Comparison of ENCODE assay signal across 9 cellular contexts in the genomic region with DNA sequence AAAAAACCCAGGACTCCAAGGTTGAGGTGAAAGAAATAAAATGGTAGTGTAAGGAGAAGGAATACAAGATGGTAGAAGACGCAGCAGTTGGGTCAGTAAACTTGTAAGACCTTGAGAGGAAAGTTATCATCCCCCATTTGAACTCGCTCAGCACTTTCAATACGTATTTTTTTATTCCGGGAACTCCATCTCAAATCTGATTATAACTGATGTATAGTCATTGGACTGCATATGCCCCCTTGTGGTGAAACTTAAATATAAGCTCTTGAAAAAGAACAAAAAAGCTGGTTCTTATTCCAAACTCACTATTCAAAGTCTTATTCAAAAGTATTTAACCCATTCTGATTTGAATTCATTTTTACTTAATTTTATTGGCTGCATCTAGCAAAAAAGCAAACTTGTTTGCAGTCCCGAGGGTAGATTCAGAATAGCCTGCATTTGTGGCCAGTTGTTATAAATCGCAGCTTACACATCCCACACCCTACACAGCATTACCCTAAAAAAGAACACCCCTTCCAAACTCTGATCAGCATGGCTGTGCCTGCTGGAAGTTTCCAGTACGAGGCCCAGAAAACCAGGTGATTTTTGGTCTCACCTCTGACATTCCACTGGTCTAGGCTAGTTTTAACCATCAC.
DNase-seq lines count a peak whose midpoint lies in the region; ATAC-seq and TF ChIP-seq lines count a peak whose summit lies in the region.
"Had no signal": no experiment of that assay in that cellular context is flagged by ENCODE, and none has a peak within 500 bp of the region (broad histone marks: within the 10 kb centered on the region; RNA-seq: fewer than 3 reads in every experiment).

No MANE protein-coding gene starts in this region.

- peaks cover 46% of the 10 kb centered on the region for H3K27me3 Mint-ChIP-seq in CD4-positive, alpha-beta T cell
- peaks cover 6% of the 10 kb centered on the region for H3K27me3 Mint-ChIP-seq in H9 (ENCODE audit: low read depth)
- peaks cover 11% of the 10 kb centered on the region for H3K27me3 Mint-ChIP-seq in dendritic cell treated with granulocyte-macrophage colony-stimulating factor and Interleukin-4, amounts not matched to agents 40 ng/mL and 50 ng/mL, for 4 days

- H3K36me3 Mint-ChIP-seq in CD4-positive, alpha-beta T cell (ENCODE audit: low read depth) = no peaks in the 10 kb centered on the region
- no peaks in the 10 kb centered on the region for H3K36me3 Mint-ChIP-seq in H9 (ENCODE audit: insufficient read depth in 1 of 3, low read depth in 3 of 3)
- no peaks in the 10 kb centered on the region for H3K36me3 Mint-ChIP-seq in dendritic cell treated with granulocyte-macrophage colony-stimulating factor and Interleukin-4, amounts not matched to agents 40 ng/mL and 50 ng/mL, for 4 days (ENCODE audit: low read depth)

- H3K27ac ChIP-seq in CD4-positive, alpha-beta T cell (ENCODE audit: low read depth, low read length) = no peak overlapping the region
- H3K27ac ChIP-seq in H9 (ENCODE audit: insufficient read length, low read depth, low read length) (no peak overlapping the region), PC-3 (ENCODE audit: low read length) (no peak overlapping the region), mesendoderm (ENCODE audit: low read depth, low read length) (no peak overlapping the region)
- H3K27ac ChIP-seq: skin epidermis had no signal

- H2BK5ac ChIP-seq in H9 (ENCODE audit: insufficient read length, low read length) (no peak overlapping the region), mesendoderm (ENCODE audit: low read length) (no peak overlapping the region)

- no peak overlapping the region for H3K14ac ChIP-seq in H9 (ENCODE audit: insufficient read depth, low read length)

- H2BK15ac ChIP-seq in H9 (ENCODE audit: low read depth, low read length) = no peak overlapping the region
- no peak overlapping the region for H2BK15ac ChIP-seq in mesendoderm (replicated peaks; ENCODE audit: low read depth)

- no peak overlapping the region for H3K4me2 ChIP-seq in H9 (ENCODE audit: insufficient read depth, insufficient read length, low read length)
- peak overlapping the region; percentile 70; the same call in 1 of the 2 replicates for H3K4me2 ChIP-seq in PC-3 (ENCODE audit: low read length)
- no peak overlapping the region for H3K4me2 ChIP-seq in mesendoderm (ENCODE audit: low read length)

- no peaks in the 10 kb centered on the region for H3F3A ChIP-seq in PC-3 (ENCODE audit: low read length, unreplicated experiment)

- H3K23ac ChIP-seq in H9 (ENCODE audit: insufficient read length, low read depth, low read length) (no peak overlapping the region), mesendoderm (ENCODE audit: low read length) (no peak overlapping the region)

- ATAC-seq in CD4-positive, alpha-beta T cell (ENCODE audit: poor library complexity) = peak; percentile 74
- ATAC-seq in PC-3 = no peak; the same call in 1 of the 2 replicates
- no peak for ATAC-seq in HG02642 (IDR thresholded peaks at IDR 0.05; ENCODE audit: poor library complexity, unreplicated experiment)
- no peak for ATAC-seq in HG03439 (IDR thresholded peaks at IDR 0.05; ENCODE audit: unreplicated experiment)

- H3K4ac ChIP-seq in H9 (ENCODE audit: low read depth, low read length) (no peak overlapping the region), mesendoderm (ENCODE audit: low read depth, low read length) (peak overlapping the region; percentile 62)

- no peaks in the 10 kb centered on the region for H3K9me3 ChIP-seq in CD4-positive, alpha-beta T cell (ENCODE audit: control insufficient read depth, low read length)
- H3K9me3 ChIP-seq in H9 (ENCODE audit: control insufficient read depth, low read depth, low read length) = no peaks in the 10 kb centered on the region
- no peaks in the 10 kb centered on the region for H3K9me3 ChIP-seq in PC-3 (ENCODE audit: low read length)

- no peaks in the 10 kb centered on the region for H3K79me2 ChIP-seq in H9 (ENCODE audit: insufficient read depth, low read length)
- H3K79me2 ChIP-seq in PC-3 (ENCODE audit: low read length) = no peaks in the 10 kb centered on the region
- H3K79me2 ChIP-seq in mesendoderm (ENCODE audit: control insufficient read depth, insufficient read depth, low read length) = no peaks in the 10 kb centered on the region

- peaks cover 10% of the 10 kb centered on the region for H3K4me1 Mint-ChIP-seq in CD4-positive, alpha-beta T cell (ENCODE audit: low read depth)
- peaks cover 0 to 3% of the 10 kb centered on the region in 2 experiments; a peak in 2 of 4 replicates for H3K4me1 Mint-ChIP-seq in H9
- peaks cover 5% of the 10 kb centered on the region for H3K4me1 Mint-ChIP-seq in dendritic cell treated with granulocyte-macrophage colony-stimulating factor and Interleukin-4, amounts not matched to agents 40 ng/mL and 50 ng/mL, for 4 days (ENCODE audit: low read depth)

- TF ChIP-seq CTCF in CD4-positive, alpha-beta T cell (IDR thresholded peaks at IDR 0.05) = peak; percentile 86
- peak; percentile 79 for TF ChIP-seq CTCF in H9 (conservative IDR thresholded peaks at IDR 0.05)
- peak; percentile 60 for TF ChIP-seq CTCF in PC-3 (conservative IDR thresholded peaks at IDR 0.05; ENCODE audit: low read depth, low read length)

- H3K9me2 ChIP-seq in PC-3 (replicated peaks; ENCODE audit: low read length) = no peaks in the 10 kb centered on the region

- peak overlapping the region; percentile 6 for H3K4me3 Mint-ChIP-seq in CD4-positive, alpha-beta T cell
- no peak overlapping the region for H3K4me3 Mint-ChIP-seq in H9
- H3K4me3 Mint-ChIP-seq in dendritic cell treated with granulocyte-macrophage colony-stimulating factor and Interleukin-4, amounts not matched to agents 40 ng/mL and 50 ng/mL, for 4 days = peak overlapping the region; percentile 36

- no peak overlapping the region for H2BK12ac ChIP-seq in H9 (ENCODE audit: insufficient read length, low read depth, low read length)

- H3K9ac ChIP-seq in H9 (ENCODE audit: extremely low read depth, insufficient read length, low read length) = no peak overlapping the region
- H3K9ac ChIP-seq in PC-3 (ENCODE audit: low read length) = no peak overlapping the region
- H3K9ac ChIP-seq in mesendoderm (ENCODE audit: low read length) = no peak overlapping the region

- H4K91ac ChIP-seq in H9 (ENCODE audit: insufficient read length, low read depth, low read length) = no peak overlapping the region

- H4K20me1 ChIP-seq in H9 (ENCODE audit: control insufficient read depth, insufficient read depth, insufficient read length) (no peaks in the 10 kb centered on the region), PC-3 (ENCODE audit: low read length) (no peaks in the 10 kb centered on the region)

- H2AFZ ChIP-seq in H9 (ENCODE audit: low read length) = no peak overlapping the region
- peak overlapping the region; percentile 70; the same call in 1 of the 2 replicates for H2AFZ ChIP-seq in PC-3 (ENCODE audit: low read length)

- H3K27me3 ChIP-seq in CD4-positive, alpha-beta T cell (ENCODE audit: control insufficient read depth, insufficient read depth, low read length) = no peaks in the 10 kb centered on the region
- H3K27me3 ChIP-seq in H9 (ENCODE audit: insufficient read depth, low read length) (no peaks in the 10 kb centered on the region), PC-3 (ENCODE audit: low read length) (peaks cover 17% of the 10 kb centered on the region; the same call in 1 of the 2 replicates), mesendoderm (ENCODE audit: insufficient read depth, low read length, poor library complexity) (no peaks in the 10 kb centered on the region)

- no peak overlapping the region for H2AK5ac ChIP-seq in H9 (ENCODE audit: insufficient read length, low read length)
- no peak overlapping the region for H2AK5ac ChIP-seq in mesendoderm (ENCODE audit: low read length)

- H4K5ac ChIP-seq in H9 (ENCODE audit: insufficient read length, low read depth, low read length) = no peak overlapping the region
- H4K5ac ChIP-seq in mesendoderm (ENCODE audit: low read length) = no peak overlapping the region

- H3K36me3 ChIP-seq in PC-3 (ENCODE audit: low read depth, low read length) (no peaks in the 10 kb centered on the region), mesendoderm (ENCODE audit: control insufficient read depth, insufficient read depth, low read length) (no peaks in the 10 kb centered on the region)

- H3K56ac ChIP-seq in H9 (ENCODE audit: insufficient read length, low read depth, low read length) = no peak overlapping the region
- H3K56ac ChIP-seq in mesendoderm (ENCODE audit: low read length) = no peak overlapping the region

- H3T11ph ChIP-seq in H9 (ENCODE audit: low read length) = no peak overlapping the region

- H3K18ac ChIP-seq in H9 (ENCODE audit: insufficient read length, low read depth, low read length) (no peak overlapping the region), mesendoderm (ENCODE audit: low read length) (no peak overlapping the region)

- H2BK20ac ChIP-seq in H9 (ENCODE audit: low read depth, low read length, poor library complexity, severe bottlenecking) = no peak overlapping the region

- no peak overlapping the region for H4K8ac ChIP-seq in H9 (replicated peaks; ENCODE audit: insufficient read length, low read depth, low read length)
- no peak overlapping the region for H4K8ac ChIP-seq in mesendoderm (ENCODE audit: low read depth, low read length)

- no peak for DNase-seq in CD4-positive, alpha-beta T cell
- no peak for DNase-seq in H9
- peak; percentile 59 for DNase-seq in PC-3
- DNase-seq in mesendoderm = peak; percentile 48
- no peak for DNase-seq in stimulated activated CD4-positive, alpha-beta T cell treated with anti-CD3 and anti-CD28 coated beads, Interleukin-15, amount 100 ng/mL, for 24 hours

- H3K79me1 ChIP-seq in H9 (ENCODE audit: insufficient read depth, low read depth, low read length, poor library complexity, severe bottlenecking) = no peaks in the 10 kb centered on the region
- no peaks in the 10 kb centered on the region for H3K79me1 ChIP-seq in mesendoderm (ENCODE audit: low read length)

- peak overlapping the region; percentile 18; the same call in 1 of the 2 replicates for H3K4me3 ChIP-seq in PC-3 (ENCODE audit: low read length)
- no peak overlapping the region for H3K4me3 ChIP-seq in mesendoderm (ENCODE audit: low read length)
- H3K4me3 ChIP-seq: skin epidermis had no signal

- intact Hi-C loops in CD4-positive, alpha-beta T cell (cut with DNase I, micrococcal nuclease) = loop anchor here (1.0 to 5.0 kb wide), 4 partner anchors 350 to 625 kb away; partner anchors contain the start of genes ARL15 (in 1 of the 2) and SNX18 (in 1 of the 2)
- intact Hi-C loops in PC-3 (cut with micrococcal nuclease) = loop anchor here (1.0 kb wide), 1 partner anchor 350 kb away; the partner anchor contains the start of gene SNX18
- intact Hi-C loops in dendritic cell treated with granulocyte-macrophage colony-stimulating factor and Interleukin-4, amounts not matched to agents 40 ng/mL and 50 ng/mL, for 4 days (cut with micrococcal nuclease) = loop anchor here (1.0 to 10.0 kb wide), 3 partner anchors 22 to 623 kb away; partner anchors contain the start of gene SNX18

- H2BK120ac ChIP-seq in H9 (ENCODE audit: low read depth, low read length, poor library complexity, severe bottlenecking) = no peak overlapping the region
- no peak overlapping the region for H2BK120ac ChIP-seq in mesendoderm (ENCODE audit: low read depth, low read length)

- H3K9me3 Mint-ChIP-seq in CD4-positive, alpha-beta T cell = no peaks in the 10 kb centered on the region
- H3K9me3 Mint-ChIP-seq in H9 = no peaks in the 10 kb centered on the region; a peak in 1 of 5 replicates
- H3K9me3 Mint-ChIP-seq in dendritic cell treated with granulocyte-macrophage colony-stimulating factor and Interleukin-4, amounts not matched to agents 40 ng/mL and 50 ng/mL, for 4 days = no peaks in the 10 kb centered on the region

- no peaks in the 10 kb centered on the region for H3K23me2 ChIP-seq in H9 (ENCODE audit: insufficient read length, low read depth, low read length, poor library complexity, severe bottlenecking)

- WGBS in H9 (ENCODE audit: extremely low coverage, insufficient read length, low lambda C conversion rate) = no CpG with 5 or more reads among the region's 7 CpGs
- no CpG with 5 or more reads among the region's 7 CpGs for WGBS in mesendoderm (ENCODE audit: extremely low coverage, insufficient coverage, low lambda C conversion rate)

- no peak overlapping the region for H3K27ac Mint-ChIP-seq in CD4-positive, alpha-beta T cell
- H3K27ac Mint-ChIP-seq in H9 = peak overlapping the region in 1 of 3 experiments; percentile 22; a peak in 1 of 7 replicates
- no peak overlapping the region for H3K27ac Mint-ChIP-seq in dendritic cell treated with granulocyte-macrophage colony-stimulating factor and Interleukin-4, amounts not matched to agents 40 ng/mL and 50 ng/mL, for 4 days

- BruUV-seq in PC-3 (replicated peaks; lab: Mats Ljungman, UMichigan) = no TSS peak

- POLR2A ChIA-PET in CD4-positive, alpha-beta T cell (lab: Charles Lee) = interaction anchor here (0.6 to 2.4 kb wide), 3 partner anchors 13 to 350 kb away, joined by 3 to 37 read pairs (median 3); partner anchors contain the start of gene SNX18
- POLR2A ChIA-PET in PC-3 (lab: Charles Lee; ENCODE audit: unreplicated experiment) = no interaction called here

- H3K4me1 ChIP-seq in H9 (ENCODE audit: insufficient read depth, low read length) = no peaks in the 10 kb centered on the region
- no peaks in the 10 kb centered on the region for H3K4me1 ChIP-seq in PC-3 (ENCODE audit: insufficient read depth, low read length)
- H3K4me1 ChIP-seq in mesendoderm (ENCODE audit: control insufficient read depth, low read depth, low read length) = peaks cover 7% of the 10 kb centered on the region

- CTCF ChIA-PET in CD4-positive, alpha-beta T cell (lab: Charles Lee) = interaction anchor here (0.8 to 1.8 kb wide), 9 partner anchors 11 to 624 kb away, joined by 3 to 32 read pairs (median 3); partner anchors contain the start of genes ARL15 and SNX18
- CTCF ChIA-PET in PC-3 (lab: Charles Lee) = interaction anchor here (0.5 to 1.9 kb wide), 12 partner anchors 11 to 624 kb away, joined by 3 to 28 read pairs (median 4); partner anchors contain the start of genes GPX8 and SNX18

Comparison
In these comparisons a context has a peak if more than half of its experiments do, and no peak if none do; other contexts are left out.
1. DNase-seq: peak in PC-3 (single experiment) and mesendoderm (single experiment); none in CD4-positive, alpha-beta T cell (0 of 10), H9 (single experiment) and stimulated activated CD4-positive, alpha-beta T cell treated with anti-CD3 and anti-CD28 coated beads, Interleukin-15, amount 100 ng/mL, for 24 hours (single experiment).
2. H3K4me3 Mint-ChIP-seq: peak in CD4-positive, alpha-beta T cell (single experiment) and dendritic cell treated with granulocyte-macrophage colony-stimulating factor and Interleukin-4, amounts not matched to agents 40 ng/mL and 50 ng/mL, for 4 days (single experiment); none in H9 (0 of 2).
3. Peak in every context shown above with its lines, with median percentiles within 50 percentile points of each other: CTCF ChIP-seq.